In genomic region chr17:81667754-81668153, GRCh38 we compare ENCODE assay signal across 8 cellular contexts. TPM values are rescaled to one million over a fixed set of nuclear protein-coding genes. Genes with fewer than 3 reads are reported as not detected.
DNase-seq lines count a peak whose midpoint lies in the region; ATAC-seq and TF ChIP-seq lines count a peak whose summit lies in the region.

No MANE protein-coding gene starts in this region.

- DNase-seq in HL-60 (ENCODE audit: low read depth in 1 of 2, low spot score in 1 of 2) (peak; percentile 35 to 82), WTC11 (ENCODE audit: low spot score) (peak; percentile 68), foreskin fibroblast (no peak), KG1 (lab: John Stamatoyannopoulos, UW) (no peak), ascending aorta (ENCODE audit: low spot score in 2 of 2) (no peak), HT-29 (ENCODE audit: low spot score) (no peak)

- peaks cover 37% of the 10 kb centered on the region for H3K79me2 ChIP-seq in ACC112 (ENCODE audit: control insufficient read depth, insufficient read depth, low read length, unreplicated experiment)

- H2AFZ ChIP-seq in ACC112 (ENCODE audit: low read length, unreplicated experiment), result no peak overlapping the region

- peaks cover 21% of the 10 kb centered on the region for H3K4me1 Mint-ChIP-seq in WTC11

- H3K4me3 ChIP-seq in ACC112 (ENCODE audit: low read depth, low read length) (peak overlapping the region; percentile 85), HL-60 (replicated peaks; ENCODE audit: insufficient read depth, low read length) (peak overlapping the region; percentile 49), iPS-20b (ENCODE audit: low read length) (peak overlapping the region; percentile 96), foreskin fibroblast (ENCODE audit: low read depth in 1 of 2, low read length in 2 of 2) (no peak overlapping the region), ascending aorta (peak overlapping the region in 1 of 2 donors; percentile 68)

- no peaks in the 10 kb centered on the region for H3K9me3 Mint-ChIP-seq in WTC11

- TF ChIP-seq CTCF in HL-60 (IDR thresholded peaks at IDR 0.05; ENCODE audit: insufficient read depth, low read length) (peak; percentile 40), WTC11 (IDR thresholded peaks at IDR 0.05) (no peak), foreskin fibroblast (IDR thresholded peaks at IDR 0.05; ENCODE audit: low read depth, low read length) (no peak), ascending aorta (IDR thresholded peaks at IDR 0.05) (no peak)

- CTCF ChIA-PET in WTC11 (lab: Charles Lee), result interaction anchor here (0.6 to 1.7 kb wide), 9 partner anchors 16 to 363 kb away, joined by 3 to 10 read pairs (median 4); partner anchors contain the start of genes ARL16, HGS, MRPL12 and NPLOC4

- intact Hi-C loops in ascending aorta (cut with DNase I), result no loop called here

- no peak overlapping the region for H3K27ac ChIP-seq in ACC112 (ENCODE audit: low read depth, low read length)
- H3K27ac ChIP-seq in HL-60 (replicated peaks), result peak overlapping the region; percentile 93
- no peak overlapping the region for H3K27ac ChIP-seq in iPS-20b (ENCODE audit: low read length)
- H3K27ac ChIP-seq in ascending aorta, result no peak overlapping the region

- H3K27ac Mint-ChIP-seq in WTC11, result peak overlapping the region; percentile 91

- H3K36me3 Mint-ChIP-seq in WTC11, result peaks cover 48% of the 10 kb centered on the region

- 0 out of 2 replicates have a peak, but pooled peaks have one; percentile 5 for ATAC-seq in WTC11

- H3K4me3 Mint-ChIP-seq in WTC11, result peak overlapping the region; percentile 96

- H3K27me3 ChIP-seq in ACC112 (ENCODE audit: insufficient read depth, low read length) (no peaks in the 10 kb centered on the region), HL-60 (ENCODE audit: insufficient read depth, poor library complexity, severe bottlenecking) (no peaks in the 10 kb centered on the region), iPS-20b (ENCODE audit: insufficient read depth, low read length) (no peaks in the 10 kb centered on the region), ascending aorta (no peaks in the 10 kb centered on the region)

- no peaks in the 10 kb centered on the region for H3K27me3 Mint-ChIP-seq in WTC11 (ENCODE audit: low read depth)

- H3K36me3 ChIP-seq in ACC112 (ENCODE audit: insufficient read depth, low read length) (peaks cover 4% of the 10 kb centered on the region), iPS-20b (ENCODE audit: insufficient read depth, low read depth, low read length) (peaks cover 53% of the 10 kb centered on the region), ascending aorta (peaks cover 29 to 36% of the 10 kb centered on the region in 2 donors)

- H3K9me3 ChIP-seq in iPS-20b (ENCODE audit: insufficient read depth, low read depth, low read length) (no peaks in the 10 kb centered on the region), ascending aorta (no peaks in the 10 kb centered on the region)

- POLR2A ChIA-PET in WTC11 (lab: Charles Lee), result no interaction called here

- no peak overlapping the region for H3K9ac ChIP-seq in iPS-20b (ENCODE audit: low read depth, low read length)

- H3K4me1 ChIP-seq in ACC112 (ENCODE audit: control insufficient read depth, insufficient read depth, low read length, unreplicated experiment) (peaks cover 17% of the 10 kb centered on the region), iPS-20b (ENCODE audit: insufficient read depth, low read length) (no peaks in the 10 kb centered on the region), ascending aorta (peaks cover 3 to 17% of the 10 kb centered on the region in 2 donors)

TF ChIP-seq in WTC11, 78 proteins besides CTCF, POLR2A, EP300 and RAD21 (continues in another document):
- no peak for TF ChIP-seq FOXJ3 (CRISPR knock-in tag; IDR thresholded peaks at IDR 0.05; ENCODE audit: borderline replicate concordance)
- no peak for TF ChIP-seq FOXK1 (CRISPR knock-in tag; IDR thresholded peaks at IDR 0.05)
- no peak for TF ChIP-seq NR1H2 (CRISPR knock-in tag; IDR thresholded peaks at IDR 0.05)
- TF ChIP-seq OVOL2 (CRISPR knock-in tag; IDR thresholded peaks at IDR 0.05; ENCODE audit: borderline replicate concordance), result no peak
- TF ChIP-seq, protein P1, sequence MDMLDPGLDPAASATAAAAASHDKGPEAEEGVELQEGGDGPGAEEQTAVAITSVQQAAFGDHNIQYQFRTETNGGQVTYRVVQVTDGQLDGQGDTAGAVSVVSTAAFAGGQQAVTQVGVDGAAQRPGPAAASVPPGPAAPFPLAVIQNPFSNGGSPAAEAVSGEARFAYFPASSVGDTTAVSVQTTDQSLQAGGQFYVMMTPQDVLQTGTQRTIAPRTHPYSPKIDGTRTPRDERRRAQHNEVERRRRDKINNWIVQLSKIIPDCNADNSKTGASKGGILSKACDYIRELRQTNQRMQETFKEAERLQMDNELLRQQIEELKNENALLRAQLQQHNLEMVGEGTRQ (CRISPR knock-in tag; IDR thresholded peaks at IDR 0.05), result no peak
- TF ChIP-seq, protein P2, sequence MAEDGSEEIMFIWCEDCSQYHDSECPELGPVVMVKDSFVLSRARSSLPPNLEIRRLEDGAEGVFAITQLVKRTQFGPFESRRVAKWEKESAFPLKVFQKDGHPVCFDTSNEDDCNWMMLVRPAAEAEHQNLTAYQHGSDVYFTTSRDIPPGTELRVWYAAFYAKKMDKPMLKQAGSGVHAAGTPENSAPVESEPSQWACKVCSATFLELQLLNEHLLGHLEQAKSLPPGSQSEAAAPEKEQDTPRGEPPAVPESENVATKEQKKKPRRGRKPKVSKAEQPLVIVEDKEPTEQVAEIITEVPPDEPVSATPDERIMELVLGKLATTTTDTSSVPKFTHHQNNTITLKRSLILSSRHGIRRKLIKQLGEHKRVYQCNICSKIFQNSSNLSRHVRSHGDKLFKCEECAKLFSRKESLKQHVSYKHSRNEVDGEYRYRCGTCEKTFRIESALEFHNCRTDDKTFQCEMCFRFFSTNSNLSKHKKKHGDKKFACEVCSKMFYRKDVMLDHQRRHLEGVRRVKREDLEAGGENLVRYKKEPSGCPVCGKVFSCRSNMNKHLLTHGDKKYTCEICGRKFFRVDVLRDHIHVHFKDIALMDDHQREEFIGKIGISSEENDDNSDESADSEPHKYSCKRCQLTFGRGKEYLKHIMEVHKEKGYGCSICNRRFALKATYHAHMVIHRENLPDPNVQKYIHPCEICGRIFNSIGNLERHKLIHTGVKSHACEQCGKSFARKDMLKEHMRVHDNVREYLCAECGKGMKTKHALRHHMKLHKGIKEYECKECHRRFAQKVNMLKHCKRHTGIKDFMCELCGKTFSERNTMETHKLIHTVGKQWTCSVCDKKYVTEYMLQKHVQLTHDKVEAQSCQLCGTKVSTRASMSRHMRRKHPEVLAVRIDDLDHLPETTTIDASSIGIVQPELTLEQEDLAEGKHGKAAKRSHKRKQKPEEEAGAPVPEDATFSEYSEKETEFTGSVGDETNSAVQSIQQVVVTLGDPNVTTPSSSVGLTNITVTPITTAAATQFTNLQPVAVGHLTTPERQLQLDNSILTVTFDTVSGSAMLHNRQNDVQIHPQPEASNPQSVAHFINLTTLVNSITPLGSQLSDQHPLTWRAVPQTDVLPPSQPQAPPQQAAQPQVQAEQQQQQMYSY (CRISPR knock-in tag; IDR thresholded peaks at IDR 0.05), result no peak
- TF ChIP-seq ZNF121 (CRISPR knock-in tag; IDR thresholded peaks at IDR 0.05), result no peak
- TF ChIP-seq GRHL2 (CRISPR knock-in tag; IDR thresholded peaks at IDR 0.05; ENCODE audit: insufficient replicate concordance, severe bottlenecking), result no peak
- TF ChIP-seq, protein P3, sequence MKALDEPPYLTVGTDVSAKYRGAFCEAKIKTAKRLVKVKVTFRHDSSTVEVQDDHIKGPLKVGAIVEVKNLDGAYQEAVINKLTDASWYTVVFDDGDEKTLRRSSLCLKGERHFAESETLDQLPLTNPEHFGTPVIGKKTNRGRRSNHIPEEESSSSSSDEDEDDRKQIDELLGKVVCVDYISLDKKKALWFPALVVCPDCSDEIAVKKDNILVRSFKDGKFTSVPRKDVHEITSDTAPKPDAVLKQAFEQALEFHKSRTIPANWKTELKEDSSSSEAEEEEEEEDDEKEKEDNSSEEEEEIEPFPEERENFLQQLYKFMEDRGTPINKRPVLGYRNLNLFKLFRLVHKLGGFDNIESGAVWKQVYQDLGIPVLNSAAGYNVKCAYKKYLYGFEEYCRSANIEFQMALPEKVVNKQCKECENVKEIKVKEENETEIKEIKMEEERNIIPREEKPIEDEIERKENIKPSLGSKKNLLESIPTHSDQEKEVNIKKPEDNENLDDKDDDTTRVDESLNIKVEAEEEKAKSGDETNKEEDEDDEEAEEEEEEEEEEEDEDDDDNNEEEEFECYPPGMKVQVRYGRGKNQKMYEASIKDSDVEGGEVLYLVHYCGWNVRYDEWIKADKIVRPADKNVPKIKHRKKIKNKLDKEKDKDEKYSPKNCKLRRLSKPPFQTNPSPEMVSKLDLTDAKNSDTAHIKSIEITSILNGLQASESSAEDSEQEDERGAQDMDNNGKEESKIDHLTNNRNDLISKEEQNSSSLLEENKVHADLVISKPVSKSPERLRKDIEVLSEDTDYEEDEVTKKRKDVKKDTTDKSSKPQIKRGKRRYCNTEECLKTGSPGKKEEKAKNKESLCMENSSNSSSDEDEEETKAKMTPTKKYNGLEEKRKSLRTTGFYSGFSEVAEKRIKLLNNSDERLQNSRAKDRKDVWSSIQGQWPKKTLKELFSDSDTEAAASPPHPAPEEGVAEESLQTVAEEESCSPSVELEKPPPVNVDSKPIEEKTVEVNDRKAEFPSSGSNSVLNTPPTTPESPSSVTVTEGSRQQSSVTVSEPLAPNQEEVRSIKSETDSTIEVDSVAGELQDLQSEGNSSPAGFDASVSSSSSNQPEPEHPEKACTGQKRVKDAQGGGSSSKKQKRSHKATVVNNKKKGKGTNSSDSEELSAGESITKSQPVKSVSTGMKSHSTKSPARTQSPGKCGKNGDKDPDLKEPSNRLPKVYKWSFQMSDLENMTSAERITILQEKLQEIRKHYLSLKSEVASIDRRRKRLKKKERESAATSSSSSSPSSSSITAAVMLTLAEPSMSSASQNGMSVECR (CRISPR knock-in tag; IDR thresholded peaks at IDR 0.05; ENCODE audit: borderline replicate concordance), result no peak

RNA-seq across cellular contexts. Expression of gene CCDC137, which starts 1.2 kb away (rescaled TPM):
- total RNA-seq in WTC11 (2021) (34.3 to 36.8 TPM (median 35.2 TPM) in 3 replicates), ascending aorta (15.8 TPM)
- 33.8 and 33.9 TPM in 2 replicates for total RNA-seq in HT-29 (2014; rRNA removed; shearing (Covaris generic))

RNA-seq across cellular contexts. Expression of gene OXLD1, which starts 1.3 kb away (rescaled TPM):
- total RNA-seq in WTC11 (2021) (47.0 to 49.6 TPM (median 48.1 TPM) in 3 replicates), ascending aorta (96.1 TPM)
- total RNA-seq in HT-29 (2014; rRNA removed; shearing (Covaris generic)), result 97.8 and 104 TPM in 2 replicates

RNA-seq across cellular contexts. Expression of gene PDE6G, which starts 11.4 kb away (rescaled TPM):
- total RNA-seq in WTC11 (2021) (4.4 to 6.9 TPM (median 6.3 TPM) in 3 replicates), ascending aorta (not detected)
- 0.68 TPM in 1 of 2 replicates, not detected in the other for total RNA-seq in HT-29 (2014; rRNA removed; shearing (Covaris generic))

RNA-seq across cellular contexts. Expression of gene ARL16, which starts 15.8 kb away (rescaled TPM):
- total RNA-seq in WTC11 (2021) (44.7 to 46.7 TPM (median 45.4 TPM) in 3 replicates), ascending aorta (21.0 TPM)
- 36.5 and 39.7 TPM in 2 replicates for total RNA-seq in HT-29 (2014; rRNA removed; shearing (Covaris generic))

RNA-seq across cellular contexts. Expression of gene HGS, which starts 16.1 kb away (rescaled TPM):
- total RNA-seq in WTC11 (2021) (83.7 to 113 TPM (median 90.8 TPM) in 3 replicates), ascending aorta (211 TPM)
- 177 and 183 TPM in 2 replicates for total RNA-seq in HT-29 (2014; rRNA removed; shearing (Covaris generic))

Comparison
In these comparisons a context has a peak if more than half of its experiments do, and no peak if none do; other contexts are left out.
1. H3K4me3 ChIP-seq: peak in ACC112 (single experiment), HL-60 (single experiment) and iPS-20b (single experiment); none in foreskin fibroblast (0 of 2).
2. DNase-seq: peak in HL-60 (2 of 2) and WTC11 (single experiment); none in foreskin fibroblast (0 of 2), KG1 (single experiment), ascending aorta (0 of 2) and HT-29 (single experiment).